In the genomic region with DNA sequence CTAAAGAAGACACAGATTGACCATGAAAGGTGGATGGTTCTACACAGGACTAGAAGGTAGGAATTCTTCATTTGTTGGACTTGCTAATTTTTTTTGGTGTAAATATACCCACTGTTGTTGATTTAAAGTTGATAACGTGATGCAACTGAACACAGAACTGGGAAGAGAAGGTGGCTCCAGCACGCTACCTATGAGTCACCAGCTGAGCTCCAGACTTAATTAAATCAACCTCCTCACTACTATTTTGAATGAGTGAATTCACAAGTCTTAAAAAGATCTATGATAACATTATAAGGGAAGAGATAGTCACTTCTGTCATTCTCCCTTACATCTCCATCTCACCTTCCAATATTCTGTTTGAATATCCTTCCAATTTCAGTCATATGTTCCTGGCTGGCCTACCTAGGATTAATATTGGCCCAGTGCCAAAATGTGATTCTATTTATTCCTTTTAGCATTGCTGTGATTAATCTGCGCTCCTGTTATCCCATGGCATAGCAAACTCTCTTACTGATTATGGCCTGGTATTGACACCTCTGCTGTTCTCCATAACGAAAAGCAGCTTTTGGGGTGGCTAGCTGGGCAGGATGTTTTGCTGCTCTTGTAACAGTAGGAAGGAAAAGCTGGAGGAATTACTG, we compare ENCODE assay signal across 15 cellular contexts.
DNase-seq lines count a peak whose midpoint lies in the region; ATAC-seq, FAIRE-seq and TF ChIP-seq lines count a peak whose summit lies in the region.
"Had no signal": no experiment of that assay in that cellular context is flagged by ENCODE, and none has a peak within 500 bp of the region (broad histone marks: within the 10 kb centered on the region; RNA-seq: fewer than 3 reads in every experiment).

No MANE protein-coding gene starts in this region.

- no peak for FAIRE-seq in A549 (lab: Jason Lieb, UNC)

- TF ChIP-seq POLR2A in A549 (IDR thresholded peaks at IDR 0.05; ENCODE audit: low read length) = no peak

- peaks cover 22% of the 10 kb centered on the region for H3K4me1 Mint-ChIP-seq in mesothelial cell of epicardium

- no peaks in the 10 kb centered on the region for H3K36me3 Mint-ChIP-seq in mesothelial cell of epicardium

- H3K4me2 ChIP-seq in A549 = no peak overlapping the region

- peak overlapping the region; percentile 50 for H3K27ac Mint-ChIP-seq in mesothelial cell of epicardium
- H3K27ac Mint-ChIP-seq: activated T-cell treated with anti-CD3 and anti-CD28 coated beads, Interleukin-2, amount 50 U/mL, for 72 hours had no signal

- no peak for TF ChIP-seq RAD21 in A549 (conservative IDR thresholded peaks at IDR 0.05 in 1 of 2, IDR thresholded peaks at IDR 0.05 in 1 of 2)
- TF ChIP-seq RAD21 in Ishikawa (IDR thresholded peaks at IDR 0.05; ENCODE audit: low read depth) = no peak

- H3K9me3 ChIP-seq in A549 = no peaks in the 10 kb centered on the region
- H3K9me3 ChIP-seq: esophagus muscularis mucosa had no signal

- H3K9me3 Mint-ChIP-seq in mesothelial cell of epicardium = no peaks in the 10 kb centered on the region
- H3K9me3 Mint-ChIP-seq: activated T-cell treated with anti-CD3 and anti-CD28 coated beads, Interleukin-2, amount 50 U/mL, for 72 hours had no signal

- TF ChIP-seq CTCF in A549 (IDR thresholded peaks at IDR 0.05) (no peak), epithelial cell of esophagus (IDR thresholded peaks at IDR 0.05; ENCODE audit: insufficient read depth, low read depth, low read length, missing control alignments) (no peak), mesothelial cell of epicardium (IDR thresholded peaks at IDR 0.05; ENCODE audit: unreplicated experiment) (no peak)

- no peak overlapping the region for H3K27ac ChIP-seq in A549

- WGBS in A549 (ENCODE audit: missing lambda C conversion rate) = 9% methylated on average over 4 of the region's 4 CpGs

- DNase-seq in A549 (ENCODE audit: low read depth in 1 of 2, low spot score in 1 of 2) = no peak
- peak; percentile 76 for DNase-seq in epithelial cell of esophagus (ENCODE audit: low read depth)
- DNase-seq in mesothelial cell of epicardium (ENCODE audit: low spot score in 2 of 2, unreplicated experiment in 2 of 2) = no peak
- DNase-seq in HUDEP-2 (lab: John Stamatoyannopoulos, UW; ENCODE audit: unreplicated experiment in 76 of 76) = no peak
- DNase-seq in cerebellar cortex (ENCODE audit: low spot score) = no peak
- no peak for DNase-seq in NCI-H2107 treated with DMSO at 0.1 percent for 48 hours (lab: John Stamatoyannopoulos, UW; ENCODE audit: unreplicated experiment)
- DNase-seq: activated CD4-positive, alpha-beta T cell treated with anti-CD3 and anti-CD28 coated beads, Interleukin-2, amount 50 U/mL, for 1 hour; activated T-cell treated with anti-CD3 and anti-CD28 coated beads, Interleukin-2, amount 50 U/mL, for 72 hours; cortex of kidney; DMS153; NCI-H1105 had no signal

- H3K4me1 ChIP-seq in A549 = no peaks in the 10 kb centered on the region

- TF ChIP-seq EP300 in A549 (IDR thresholded peaks at IDR 0.05) = no peak
- TF ChIP-seq EP300 in Ishikawa (IDR thresholded peaks at IDR 0.05; ENCODE audit: borderline replicate concordance) = no peak

- ATAC-seq in A549 (no peak), GM18520 (IDR thresholded peaks at IDR 0.05; ENCODE audit: unreplicated experiment) (no peak)
- ATAC-seq: activated T-cell treated with anti-CD3 and anti-CD28 coated beads, Interleukin-2, amount 50 U/mL, for 72 hours; Panc1 had no signal

- H3K4me3 ChIP-seq in A549 (no peak overlapping the region), epithelial cell of esophagus (ENCODE audit: low read length) (no peak overlapping the region)
- H3K4me3 ChIP-seq: esophagus muscularis mucosa had no signal

- CTCF ChIA-PET in A549 (lab: Yijun Ruan, JAX) = no interaction called here

- H3K4me3 Mint-ChIP-seq in mesothelial cell of epicardium = no peak overlapping the region
- H3K4me3 Mint-ChIP-seq: activated T-cell treated with anti-CD3 and anti-CD28 coated beads, Interleukin-2, amount 50 U/mL, for 72 hours had no signal

- no peaks in the 10 kb centered on the region for H3K27me3 Mint-ChIP-seq in mesothelial cell of epicardium (ENCODE audit: low read depth)

- POLR2A ChIA-PET in A549 (lab: Yijun Ruan, JAX) = no interaction called here

TF ChIP-seq in A549, 52 proteins besides CTCF, POLR2A, EP300 and RAD21:
- TF ChIP-seq FOSL2 (IDR thresholded peaks at IDR 0.05) = no peak
- peak; percentile 3; the same call in 1 of the 2 replicates for TF ChIP-seq FOSL2 (CRISPR knock-in tag; IDR thresholded peaks at IDR 0.05)
- TF ChIP-seq NPAS2 (CRISPR knock-in tag; IDR thresholded peaks at IDR 0.05; ENCODE audit: borderline replicate concordance) = no peak
TF ChIP-seq in A549: peak in this region for 1.

TF ChIP-seq in Ishikawa, 13 proteins besides CTCF, POLR2A, EP300 and RAD21:
- TF ChIP-seq NFIC (IDR thresholded peaks at IDR 0.05) (peak; percentile 57; the same call in 1 of the 2 replicates), TEAD4 (IDR thresholded peaks at IDR 0.05) (no peak)
